1 cellular context compared by ENCODE assay signal in genomic region chr1:150149490-150150453, GRCh38.
TF ChIP-seq lines count a peak whose summit lies in the region.

PLEKHO1 (plus strand) TSS chr1:150149916; CDS start chr1:150150258, 342 bp downstream.

TF ChIP-seq in K562, 482 proteins besides CTCF, POLR2A, EP300 and RAD21 (continued from another document):
- TF ChIP-seq CREB5 (CRISPR knock-in tag; IDR thresholded peaks at IDR 0.05) (no peak), JUND (IDR thresholded peaks at IDR 0.05; ENCODE audit: borderline replicate concordance, low read depth, low read length) (no peak; the same call in 1 of the 2 replicates), JUND (tag; IDR thresholded peaks at IDR 0.05; ENCODE audit: borderline replicate concordance, low read depth, low read length) (peak; percentile 13; the same call in 1 of the 3 replicates), ZNF586 (CRISPR knock-in tag; conservative IDR thresholded peaks at IDR 0.05) (no peak), ZFP91 (CRISPR knock-in tag; IDR thresholded peaks at IDR 0.05) (no peak), TRIM25 (IDR thresholded peaks at IDR 0.05; ENCODE audit: borderline replicate concordance) (no peak), TAF1 (IDR thresholded peaks at IDR 0.05; ENCODE audit: control insufficient read depth, extremely low read depth, insufficient read depth, low read length, severe bottlenecking) (peak; percentile 24), UBTF (IDR thresholded peaks at IDR 0.05; ENCODE audit: borderline replicate concordance in 1 of 2, low read depth in 2 of 2, low read length in 2 of 2) (peak; percentile 39 to 58; a peak in 2 of 4 replicates), E2F3 (CRISPR knock-in tag; IDR thresholded peaks at IDR 0.05) (no peak), TEAD4 (IDR thresholded peaks at IDR 0.05; ENCODE audit: low read length) (no peak), TEAD4 (CRISPR knock-in tag; IDR thresholded peaks at IDR 0.05; ENCODE audit: borderline replicate concordance) (no peak), CGGBP1 (CRISPR knock-in tag; IDR thresholded peaks at IDR 0.05) (no peak), PHF21A (IDR thresholded peaks at IDR 0.05; ENCODE audit: borderline replicate concordance, low read depth) (peak; percentile 63; the same call in 1 of the 2 replicates), ARID1B (IDR thresholded peaks at IDR 0.05) (no peak), KDM2B (CRISPR knock-in tag; IDR thresholded peaks at IDR 0.05) (0 out of 2 replicates have a peak, but pooled peaks have one; percentile 42)
